Comparison of ENCODE assay signal across 8 cellular contexts in genomic region chr18:46174317-46175039, GRCh38.
A peak's percentile ranks its signal among the peaks of the same experiment; 100 is the strongest.
DNase-seq lines count a peak whose midpoint lies in the region; ATAC-seq and FAIRE-seq lines count a peak whose summit lies in the region.

No MANE protein-coding gene starts in this region.

- H3K27me3 ChIP-seq in iPS-18a (ENCODE audit: control insufficient read depth, insufficient read depth, low read length) (no peaks in the 10 kb centered on the region), small intestine (ENCODE audit: control insufficient read depth in 2 of 2, insufficient read depth in 2 of 2, low read length in 2 of 2) (no peaks in the 10 kb centered on the region)

- no peaks in the 10 kb centered on the region for H3K9me3 ChIP-seq in iPS-18a (ENCODE audit: control insufficient read depth, low read depth, low read length)
- no peaks in the 10 kb centered on the region for H3K9me3 ChIP-seq in small intestine (ENCODE audit: control insufficient read depth, low read depth)

- H3K9me3 Mint-ChIP-seq in T-helper 1 cell treated with Interleukin-12 subunit alpha and Interleukin-12 subunit beta and Interleukin-4 antibody, amounts not matched to agents 30 μg/mL and 1 μg/mL, for 36 hours: no peaks in the 10 kb centered on the region

- H3K9ac ChIP-seq in iPS-18a (ENCODE audit: low read length): peak overlapping the region; percentile 86

- peak overlapping the region; percentile 84 for H3K27ac Mint-ChIP-seq in T-helper 1 cell treated with Interleukin-12 subunit alpha and Interleukin-12 subunit beta and Interleukin-4 antibody, amounts not matched to agents 30 μg/mL and 1 μg/mL, for 36 hours

- peaks cover 39% of the 10 kb centered on the region for H3K4me1 Mint-ChIP-seq in T-helper 1 cell treated with Interleukin-12 subunit alpha and Interleukin-12 subunit beta and Interleukin-4 antibody, amounts not matched to agents 30 μg/mL and 1 μg/mL, for 36 hours (ENCODE audit: low read depth)

- H3K27me3 Mint-ChIP-seq in T-helper 1 cell treated with Interleukin-12 subunit alpha and Interleukin-12 subunit beta and Interleukin-4 antibody, amounts not matched to agents 30 μg/mL and 1 μg/mL, for 36 hours (ENCODE audit: low read depth): no peaks in the 10 kb centered on the region

- WGBS in small intestine, 3 donors: 0 to 1% (median 1%) methylated on average over 49 to 71 of the region's 71 CpGs

- H3K4me1 ChIP-seq in iPS-18a (ENCODE audit: control insufficient read depth, low read depth, low read length): no peaks in the 10 kb centered on the region
- H3K4me1 ChIP-seq in small intestine (ENCODE audit: control insufficient read depth in 2 of 2, insufficient read depth in 1 of 2, low read depth in 1 of 2, low read length in 1 of 2): no peaks in the 10 kb centered on the region

- DNase-seq in 8988T: peak; percentile 38
- DNase-seq in astrocyte of the hippocampus (ENCODE audit: low read depth, low spot score): peak; percentile 68
- peak; percentile 18 for DNase-seq in small intestine

- H3K4me3 ChIP-seq in iPS-18a (ENCODE audit: low read length) (peak overlapping the region; percentile 93), small intestine (ENCODE audit: low read depth in 1 of 2, low read length in 2 of 2) (peak overlapping the region; percentile 92 to 100)

- peaks cover 12% of the 10 kb centered on the region for H3K36me3 Mint-ChIP-seq in T-helper 1 cell treated with Interleukin-12 subunit alpha and Interleukin-12 subunit beta and Interleukin-4 antibody, amounts not matched to agents 30 μg/mL and 1 μg/mL, for 36 hours (ENCODE audit: low read depth)

- H3K27ac ChIP-seq in iPS-18a (ENCODE audit: low read length) (no peak overlapping the region), small intestine (ENCODE audit: low read depth in 1 of 2, low read length in 1 of 2) (peak overlapping the region; percentile 78 to 92)

- H3K36me3 ChIP-seq in iPS-18a (ENCODE audit: control insufficient read depth, low read depth, low read length): no peaks in the 10 kb centered on the region
- no peaks in the 10 kb centered on the region for H3K36me3 ChIP-seq in small intestine (ENCODE audit: control insufficient read depth in 2 of 2, insufficient read depth in 2 of 2, low read length in 2 of 2)

- no peak for FAIRE-seq in small intestine (lab: Jason Lieb, UNC)

- ATAC-seq in GM18870 (IDR thresholded peaks at IDR 0.05; ENCODE audit: unreplicated experiment) (peak; percentile 1), HG03432 (IDR thresholded peaks at IDR 0.05; ENCODE audit: unreplicated experiment) (peak; percentile 18), HG02623 (IDR thresholded peaks at IDR 0.05; ENCODE audit: unreplicated experiment) (no peak)

- H3K4me3 Mint-ChIP-seq in T-helper 1 cell treated with Interleukin-12 subunit alpha and Interleukin-12 subunit beta and Interleukin-4 antibody, amounts not matched to agents 30 μg/mL and 1 μg/mL, for 36 hours: peak overlapping the region; percentile 89

Comparison
In these comparisons a context has a peak if more than half of its experiments do, and no peak if none do; other contexts are left out.
1. DNase-seq: peak in every context shown above with its lines; median percentile 68 in astrocyte of the hippocampus; 38 in 8988T; 18 in small intestine.